8 cellular contexts compared by ENCODE assay signal in the genomic region with DNA sequence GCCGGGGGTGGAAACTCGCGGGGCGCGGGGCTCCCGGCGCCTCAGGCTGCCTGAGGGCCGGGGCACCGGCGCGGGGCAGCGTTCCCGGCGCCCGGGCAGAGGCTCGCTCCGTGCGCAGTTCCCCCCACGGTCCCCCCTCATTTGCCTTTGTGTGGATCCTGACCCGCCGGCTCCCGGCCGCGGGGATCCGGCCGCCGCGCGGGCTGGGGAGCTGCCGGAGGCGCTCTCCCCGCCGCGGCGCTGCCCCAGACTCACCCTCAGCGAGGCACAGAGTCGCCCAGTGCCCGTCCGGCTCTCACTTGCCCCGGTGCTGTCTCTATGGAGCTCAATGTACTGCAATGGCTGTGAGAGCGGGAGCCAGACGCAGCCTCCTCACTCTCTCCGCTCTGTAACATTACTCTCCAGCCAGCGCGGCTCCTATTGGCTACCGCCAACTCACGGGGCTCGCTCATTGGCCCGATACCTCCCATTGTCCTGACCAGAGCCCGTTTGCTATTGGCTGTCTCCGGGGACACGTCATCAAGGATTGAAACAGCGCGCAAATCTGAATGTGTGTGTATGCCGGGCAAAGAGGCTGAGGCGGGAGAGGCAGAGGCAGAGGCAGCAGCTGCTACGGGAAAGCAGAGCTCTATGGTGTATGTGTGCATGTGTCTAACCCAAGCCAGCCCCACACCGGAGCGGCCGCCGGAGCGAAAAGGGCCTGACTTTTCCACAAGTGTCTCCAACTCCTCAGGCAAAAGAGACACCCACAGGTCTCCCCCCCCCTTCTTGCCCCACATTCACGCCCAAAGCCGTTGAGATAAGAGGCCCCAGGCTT. TPM values are rescaled to one million over a fixed set of nuclear protein-coding genes. Genes with fewer than 3 reads are reported as not detected.
A peak's percentile ranks its signal among the peaks of the same experiment; 100 is the strongest.
DNase-seq lines count a peak whose midpoint lies in the region; ATAC-seq and TF ChIP-seq lines count a peak whose summit lies in the region.

TSS of gene HMGB1 (minus strand) at position 396 of the 817 bp plus-strand sequence. CDS start 2,256 bp downstream, outside the sequence.

- intact Hi-C loops in PC-3 (cut with micrococcal nuclease) (loop anchor here (1.0 to 5.0 kb wide), 6 partner anchors 87 to 697 kb away; partner anchors contain the start of genes HSPH1 and USPL1), mucosa of descending colon (cut with DNase I, micrococcal nuclease) (loop anchor here in 1 of 2 donors (10.0 kb wide), 1 partner anchor 109 kb away; no protein-coding TSS in a partner anchor)

- no peaks in the 10 kb centered on the region for H3K9me3 ChIP-seq in PC-3 (ENCODE audit: low read length)
- H3K9me3 ChIP-seq in mucosa of descending colon, result no peaks in the 10 kb centered on the region

- peak within 1 kb of the TSS; percentile 96 for H3K9ac ChIP-seq in PC-3 (ENCODE audit: low read length)

- no peaks in the 10 kb centered on the region for H3K27me3 ChIP-seq in PC-3 (ENCODE audit: low read length)

- peaks cover 4% of the 10 kb centered on the region for H3F3A ChIP-seq in PC-3 (ENCODE audit: low read length, unreplicated experiment)

- H3K27ac ChIP-seq in PC-3 (ENCODE audit: low read length) (peak within 1 kb of the TSS; percentile 70), epithelial cell of prostate (peak within 1 kb of the TSS; percentile 95)

- peak within 1 kb of the TSS; percentile 84 for H2AFZ ChIP-seq in PC-3 (ENCODE audit: low read length)

- H3K79me2 ChIP-seq in PC-3 (ENCODE audit: low read length), result peaks cover 33% of the 10 kb centered on the region

- TF ChIP-seq RAD21 in Ishikawa (IDR thresholded peaks at IDR 0.05; ENCODE audit: low read depth), result no peak

- TF ChIP-seq CTCF in PC-3 (conservative IDR thresholded peaks at IDR 0.05; ENCODE audit: low read depth, low read length) (no peak), mucosa of descending colon (IDR thresholded peaks at IDR 0.05) (no peak)

- H3K4me3 ChIP-seq in PC-3 (ENCODE audit: low read length), result peak within 1 kb of the TSS; percentile 84
- peak within 1 kb of the TSS; percentile 81 for H3K4me3 ChIP-seq in mucosa of descending colon

- peak; percentile 87 for ATAC-seq in GM21576 (IDR thresholded peaks at IDR 0.05; ENCODE audit: unreplicated experiment)
- peak; percentile 91 for ATAC-seq in PC-3
- ATAC-seq in mucosa of descending colon, result peak; percentile 94

- peak within 1 kb of the TSS; percentile 91 for H3K4me2 ChIP-seq in PC-3 (ENCODE audit: low read length)

- no peaks in the 10 kb centered on the region for H3K9me2 ChIP-seq in PC-3 (replicated peaks; ENCODE audit: low read length)

- DNase-seq in DMS114 treated with DMSO at 0.1 percent for 48 hours (lab: John Stamatoyannopoulos, UW; ENCODE audit: unreplicated experiment) (peak; percentile 93), PC-3 (peak; percentile 97), activated T-cell treated with anti-CD3 and anti-CD28 coated beads for 48 hours (ENCODE audit: low read depth) (peak; percentile 92), epithelial cell of prostate (ENCODE audit: low read depth, low spot score) (peak; percentile 94), mucosa of descending colon (peak; percentile 97 to 99 (median 98))
- peak; percentile 90 for DNase-seq in stimulated activated CD8-positive, alpha-beta memory T cell treated with anti-CD3 and anti-CD28 coated beads, Interleukin-4, amount 100 ng/mL, for 24 hours (ENCODE audit: low read depth)

- peaks cover 24% of the 10 kb centered on the region for H3K4me1 ChIP-seq in PC-3 (ENCODE audit: insufficient read depth, low read length)
- H3K4me1 ChIP-seq in mucosa of descending colon (ENCODE audit: low read depth), result peaks cover 16% of the 10 kb centered on the region

- no peak for TF ChIP-seq EP300 in Ishikawa (IDR thresholded peaks at IDR 0.05; ENCODE audit: borderline replicate concordance)

- POLR2A ChIA-PET in PC-3 (lab: Charles Lee; ENCODE audit: unreplicated experiment), result interaction anchor here (0.6 to 0.7 kb wide), 2 partner anchors 432 to 542 kb away, joined by 3 to 5 read pairs; no protein-coding TSS in a partner anchor

- H3K36me3 ChIP-seq in PC-3 (ENCODE audit: low read depth, low read length) (peaks cover 23% of the 10 kb centered on the region), mucosa of descending colon (ENCODE audit: low read depth) (no peaks in the 10 kb centered on the region)

- CTCF ChIA-PET in PC-3 (lab: Charles Lee), result no interaction called here

- BruUV-seq in PC-3 (replicated peaks; lab: Mats Ljungman, UMichigan), result no TSS peak

- H4K20me1 ChIP-seq in PC-3 (ENCODE audit: low read length), result peaks cover 18% of the 10 kb centered on the region; the same call in 1 of the 2 replicates

TF ChIP-seq in Ishikawa, 13 proteins besides CTCF, POLR2A, EP300 and RAD21:
- TF ChIP-seq USF1 (IDR thresholded peaks at IDR 0.05), result no peak
- peak; percentile 68 for TF ChIP-seq MAX (IDR thresholded peaks at IDR 0.05)
- TF ChIP-seq NFIC (IDR thresholded peaks at IDR 0.05), result no peak
- TF ChIP-seq TAF1 (IDR thresholded peaks at IDR 0.05; ENCODE audit: low read depth), result peak; percentile 88
- peak; percentile 76; the same call in 1 of the 2 replicates for TF ChIP-seq CREB1 (IDR thresholded peaks at IDR 0.05; ENCODE audit: low read depth)
- TF ChIP-seq FOXM1 (IDR thresholded peaks at IDR 0.05; ENCODE audit: borderline replicate concordance, low read depth), result no peak
- peak; percentile 76; the same call in 1 of the 2 replicates for TF ChIP-seq YY1 (IDR thresholded peaks at IDR 0.05; ENCODE audit: low read depth)
- TF ChIP-seq ZBTB7A (IDR thresholded peaks at IDR 0.05; ENCODE audit: low read depth), result no peak
- TF ChIP-seq TEAD4 (IDR thresholded peaks at IDR 0.05), result no peak
- no peak for TF ChIP-seq TCF12 (IDR thresholded peaks at IDR 0.05; ENCODE audit: low read depth)
- TF ChIP-seq, protein P1, sequence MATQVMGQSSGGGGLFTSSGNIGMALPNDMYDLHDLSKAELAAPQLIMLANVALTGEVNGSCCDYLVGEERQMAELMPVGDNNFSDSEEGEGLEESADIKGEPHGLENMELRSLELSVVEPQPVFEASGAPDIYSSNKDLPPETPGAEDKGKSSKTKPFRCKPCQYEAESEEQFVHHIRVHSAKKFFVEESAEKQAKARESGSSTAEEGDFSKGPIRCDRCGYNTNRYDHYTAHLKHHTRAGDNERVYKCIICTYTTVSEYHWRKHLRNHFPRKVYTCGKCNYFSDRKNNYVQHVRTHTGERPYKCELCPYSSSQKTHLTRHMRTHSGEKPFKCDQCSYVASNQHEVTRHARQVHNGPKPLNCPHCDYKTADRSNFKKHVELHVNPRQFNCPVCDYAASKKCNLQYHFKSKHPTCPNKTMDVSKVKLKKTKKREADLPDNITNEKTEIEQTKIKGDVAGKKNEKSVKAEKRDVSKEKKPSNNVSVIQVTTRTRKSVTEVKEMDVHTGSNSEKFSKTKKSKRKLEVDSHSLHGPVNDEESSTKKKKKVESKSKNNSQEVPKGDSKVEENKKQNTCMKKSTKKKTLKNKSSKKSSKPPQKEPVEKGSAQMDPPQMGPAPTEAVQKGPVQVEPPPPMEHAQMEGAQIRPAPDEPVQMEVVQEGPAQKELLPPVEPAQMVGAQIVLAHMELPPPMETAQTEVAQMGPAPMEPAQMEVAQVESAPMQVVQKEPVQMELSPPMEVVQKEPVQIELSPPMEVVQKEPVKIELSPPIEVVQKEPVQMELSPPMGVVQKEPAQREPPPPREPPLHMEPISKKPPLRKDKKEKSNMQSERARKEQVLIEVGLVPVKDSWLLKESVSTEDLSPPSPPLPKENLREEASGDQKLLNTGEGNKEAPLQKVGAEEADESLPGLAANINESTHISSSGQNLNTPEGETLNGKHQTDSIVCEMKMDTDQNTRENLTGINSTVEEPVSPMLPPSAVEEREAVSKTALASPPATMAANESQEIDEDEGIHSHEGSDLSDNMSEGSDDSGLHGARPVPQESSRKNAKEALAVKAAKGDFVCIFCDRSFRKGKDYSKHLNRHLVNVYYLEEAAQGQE (IDR thresholded peaks at IDR 0.05; ENCODE audit: low read depth), result no peak
- TF ChIP-seq CEBPB (IDR thresholded peaks at IDR 0.05), result no peak
- no peak for TF ChIP-seq EGR1 (IDR thresholded peaks at IDR 0.05)

RNA-seq across cellular contexts. Expression of gene HMGB1, which starts in this region (rescaled TPM):
- total RNA-seq in PC-3 (2014; rRNA removed) (497 and 567 TPM in 2 replicates), mucosa of descending colon (100 to 1,000 TPM; 178 to 303 (median 259) TPM)

Comparison
In these comparisons a context has a peak if more than half of its experiments do, and no peak if none do; other contexts are left out.
1. Peak in every context shown above with its lines: DNase-seq, ATAC-seq, H3K4me3 ChIP-seq and H3K27ac ChIP-seq.